Comparison of ENCODE assay signal across 8 cellular contexts in the genomic region with DNA sequence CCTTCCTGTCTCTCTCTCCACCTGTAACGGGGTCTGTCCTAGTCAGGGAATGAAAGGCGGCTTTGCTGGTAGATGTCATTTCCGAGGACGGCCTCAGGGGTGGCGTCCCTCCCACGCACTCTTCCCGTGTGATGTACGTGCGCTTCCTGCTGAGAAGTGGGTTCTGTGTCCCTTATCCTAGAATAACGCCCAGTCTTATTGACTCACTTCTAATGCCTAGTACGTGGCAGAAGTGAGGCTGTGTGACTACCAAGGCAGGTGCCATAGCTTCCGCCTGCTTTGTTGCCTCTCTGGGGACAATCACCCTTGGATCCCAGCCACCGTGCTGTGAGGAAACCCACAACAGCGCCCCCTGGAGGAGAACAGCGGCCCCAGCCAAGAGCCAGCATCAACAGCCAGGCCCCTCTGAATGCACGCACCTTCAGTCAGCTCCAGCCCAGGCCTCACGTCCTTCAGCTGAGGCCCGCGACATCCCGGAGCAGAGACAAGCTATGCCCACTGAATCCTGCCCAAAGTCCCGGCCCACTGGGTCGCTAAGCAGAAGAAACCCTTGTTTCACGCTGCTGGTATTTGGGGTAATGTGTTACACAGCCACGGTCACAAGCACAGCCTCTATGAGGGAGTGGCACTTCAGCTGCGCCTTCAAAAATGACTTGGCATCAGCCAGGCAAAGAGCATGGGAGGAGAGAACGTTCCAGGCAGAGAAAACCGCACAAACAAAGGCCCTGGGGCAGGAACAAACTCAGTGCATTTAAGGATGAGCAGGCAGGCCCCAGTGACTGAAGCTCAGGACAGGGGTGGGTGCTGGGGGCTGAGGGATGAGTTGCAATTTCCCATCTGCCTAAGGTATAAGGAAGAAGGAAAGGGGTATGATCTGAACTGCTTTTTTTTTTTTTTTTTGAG.
A peak's percentile ranks its signal among the peaks of the same experiment; 100 is the strongest.
DNase-seq lines count a peak whose midpoint lies in the region; ATAC-seq and TF ChIP-seq lines count a peak whose summit lies in the region.

No MANE protein-coding gene starts in this region.

- peak; percentile 52 for ATAC-seq in effector memory CD8-positive, alpha-beta T cell (replicated peaks)
- no peak for ATAC-seq in HG02973 (IDR thresholded peaks at IDR 0.05; ENCODE audit: unreplicated experiment)
- no peak for ATAC-seq in HG03108 (IDR thresholded peaks at IDR 0.05; ENCODE audit: unreplicated experiment)
- no peak for ATAC-seq in HG02610 (IDR thresholded peaks at IDR 0.05; ENCODE audit: unreplicated experiment)

- no peak overlapping the region for H3K27ac ChIP-seq in neural progenitor cell

- H3K9ac ChIP-seq in neural progenitor cell, result no peak overlapping the region

- H3K4me2 ChIP-seq in neural progenitor cell, result no peak overlapping the region

- peaks cover 10% of the 10 kb centered on the region for H3K4me1 ChIP-seq in neural progenitor cell

- in situ Hi-C loops in G401 (cut with HindIII; ENCODE audit: low sequenced_read_pairs), result no loop called here

- H3K27ac Mint-ChIP-seq in effector memory CD8-positive, alpha-beta T cell, result peak overlapping the region; percentile 13 to 46
- H3K27ac Mint-ChIP-seq in neural progenitor cell, result peak overlapping the region; percentile 74

- H2AFZ ChIP-seq in neural progenitor cell (replicated peaks), result peak overlapping the region; percentile 32

- peak; percentile 95 for TF ChIP-seq CTCF in neural progenitor cell (IDR thresholded peaks at IDR 0.05)

- peak overlapping the region; percentile 59 to 71 for H3K4me3 Mint-ChIP-seq in effector memory CD8-positive, alpha-beta T cell
- no peak overlapping the region for H3K4me3 Mint-ChIP-seq in neural progenitor cell

- no peaks in the 10 kb centered on the region for H4K20me1 ChIP-seq in neural progenitor cell (ENCODE audit: low read depth)

- peak; percentile 5 for DNase-seq in G401 (ENCODE audit: low spot score)
- DNase-seq in NCI-H1436 (lab: John Stamatoyannopoulos, UW), result peak; percentile 90
- DNase-seq in activated CD4-positive, alpha-beta T cell treated with anti-CD3 and anti-CD28 coated beads, Interleukin-2, amount 50 U/mL, for 1 hour, result peak; percentile 51
- DNase-seq in effector memory CD8-positive, alpha-beta T cell, result peak; percentile 38 to 44 (median 42)
- peak; percentile 84 for DNase-seq in neural progenitor cell (ENCODE audit: low spot score)

- H3K27me3 Mint-ChIP-seq in effector memory CD8-positive, alpha-beta T cell, result peaks cover 0 to 18% of the 10 kb centered on the region in 2 donors
- H3K27me3 Mint-ChIP-seq in neural progenitor cell (ENCODE audit: insufficient read depth, low read depth), result peaks cover 4% of the 10 kb centered on the region

- H3K27me3 ChIP-seq in neural progenitor cell, result no peaks in the 10 kb centered on the region

- no peak overlapping the region for H3K4me3 ChIP-seq in neural progenitor cell

- H3K79me2 ChIP-seq in neural progenitor cell (ENCODE audit: low read depth), result no peaks in the 10 kb centered on the region

- no peaks in the 10 kb centered on the region for H3K9me3 ChIP-seq in neural progenitor cell (ENCODE audit: low read depth)

- H3K36me3 Mint-ChIP-seq in effector memory CD8-positive, alpha-beta T cell (ENCODE audit: insufficient read depth), result peaks cover 2% of the 10 kb centered on the region
- no peaks in the 10 kb centered on the region for H3K36me3 Mint-ChIP-seq in neural progenitor cell

- peaks cover 4% of the 10 kb centered on the region for H3F3A ChIP-seq in neural progenitor cell (ENCODE audit: low read depth)

- H3K4me1 Mint-ChIP-seq in effector memory CD8-positive, alpha-beta T cell (ENCODE audit: low read depth in 2 of 2), result no peaks in the 10 kb centered on the region
- peaks cover 36% of the 10 kb centered on the region for H3K4me1 Mint-ChIP-seq in neural progenitor cell

- H3K9me3 Mint-ChIP-seq in effector memory CD8-positive, alpha-beta T cell, result no peaks in the 10 kb centered on the region
- H3K9me3 Mint-ChIP-seq in neural progenitor cell, result peaks cover 5% of the 10 kb centered on the region

- no peaks in the 10 kb centered on the region for H3K36me3 ChIP-seq in neural progenitor cell

Comparison
In these comparisons a context has a peak if more than half of its experiments do, and no peak if none do; other contexts are left out.
1. DNase-seq: peak in every context shown above with its lines; median percentile 90 in NCI-H1436; 84 in neural progenitor cell; 51 in activated CD4-positive, alpha-beta T cell treated with anti-CD3 and anti-CD28 coated beads, Interleukin-2, amount 50 U/mL, for 1 hour; 42 in effector memory CD8-positive, alpha-beta T cell; 5 in G401.